ENCODE assay signal across 10 cellular contexts in the genomic region with DNA sequence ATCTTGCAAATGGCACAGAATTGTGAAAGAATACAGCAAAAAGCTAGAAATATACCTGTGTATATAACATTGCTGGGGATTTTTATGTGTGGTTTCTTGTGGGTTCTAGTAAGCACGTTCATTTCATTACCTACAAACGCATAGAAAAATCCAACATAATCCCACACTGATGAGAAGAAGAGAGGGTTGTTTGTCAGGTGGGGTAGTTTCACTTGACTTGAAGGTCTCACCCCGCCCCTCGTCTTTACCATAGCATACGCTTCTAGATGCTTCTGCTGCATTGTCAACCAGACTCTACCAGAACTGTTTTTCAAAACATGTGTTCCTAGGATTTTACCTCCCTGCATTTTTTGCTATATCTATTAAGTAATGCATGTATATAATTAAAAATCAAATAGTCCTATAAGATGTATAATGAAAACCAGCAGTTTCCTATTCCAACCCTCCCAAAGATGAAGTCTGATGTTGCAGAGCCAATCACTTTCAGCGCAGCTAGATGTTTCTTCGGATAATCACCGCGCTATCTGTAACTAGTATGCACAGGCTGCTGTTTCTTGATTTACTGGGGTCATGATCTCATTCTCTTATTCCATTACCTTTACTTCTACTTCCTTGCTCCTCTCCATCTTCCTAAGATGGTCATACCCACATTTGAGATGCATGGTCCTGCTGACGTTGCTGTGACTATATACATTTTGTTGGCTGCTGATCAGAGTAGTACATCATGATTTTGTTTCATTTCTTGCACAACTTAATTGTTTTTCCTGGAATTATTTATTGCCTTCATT.
A peak's percentile ranks its signal among the peaks of the same experiment; 100 is the strongest.
DNase-seq lines count a peak whose midpoint lies in the region; ATAC-seq lines count a peak whose summit lies in the region.
"Had no signal": no experiment of that assay in that cellular context is flagged by ENCODE, and none has a peak within 500 bp of the region (broad histone marks: within the 10 kb centered on the region; RNA-seq: fewer than 3 reads in every experiment).

No MANE protein-coding gene starts in this region.

- ATAC-seq in HG03432 (IDR thresholded peaks at IDR 0.05; ENCODE audit: unreplicated experiment) (peak; percentile 18), GM19035 (IDR thresholded peaks at IDR 0.05; ENCODE audit: unreplicated experiment) (no peak)
- peak; percentile 19 for ATAC-seq in stimulated activated effector memory CD8-positive, alpha-beta T cell treated with anti-CD3 and anti-CD28 coated beads, Interleukin-12 subunit alpha, Interleukin-12 subunit beta, amount 100 ng/mL, for 72 hours
- ATAC-seq: K562 had no signal

- H3K27me3 Mint-ChIP-seq in activated naive CD8-positive, alpha-beta T cell = no peaks in the 10 kb centered on the region

- H3K9me3 Mint-ChIP-seq in activated naive CD8-positive, alpha-beta T cell (ENCODE audit: low read depth) = no peaks in the 10 kb centered on the region
- H3K9me3 Mint-ChIP-seq in stimulated activated effector memory CD8-positive, alpha-beta T cell treated with anti-CD3 and anti-CD28 coated beads, Interleukin-12 subunit alpha, Interleukin-12 subunit beta, amount 100 ng/mL, for 72 hours = no peaks in the 10 kb centered on the region

- DNase-seq in activated CD4-positive, alpha-beta T cell treated with anti-CD3 and anti-CD28 coated beads for 48 hours = peak; percentile 37
- DNase-seq in activated CD4-positive, alpha-beta T cell treated with anti-CD3 and anti-CD28 coated beads, Interleukin-2, amount 50 U/mL, for 1 hour = no peak
- DNase-seq in stimulated activated effector memory CD8-positive, alpha-beta T cell treated with anti-CD3 and anti-CD28 coated beads, Interleukin-12 subunit alpha, Interleukin-12 subunit beta, amount 100 ng/mL, for 72 hours (ENCODE audit: low spot score in 2 of 2) = no peak
- DNase-seq in G401 (ENCODE audit: low spot score) (no peak), NCI-H2196 treated with DMSO at 0.1 percent for 48 hours (lab: John Stamatoyannopoulos, UW; ENCODE audit: unreplicated experiment) (no peak)
- DNase-seq: NCI-H2171 treated with DMSO at 0.1 percent for 48 hours had no signal

- no peaks in the 10 kb centered on the region for H3K36me3 Mint-ChIP-seq in activated naive CD8-positive, alpha-beta T cell
- H3K36me3 Mint-ChIP-seq in stimulated activated effector memory CD8-positive, alpha-beta T cell treated with anti-CD3 and anti-CD28 coated beads, Interleukin-12 subunit alpha, Interleukin-12 subunit beta, amount 100 ng/mL, for 72 hours = peaks cover 38% of the 10 kb centered on the region

- H3K4me1 Mint-ChIP-seq in activated naive CD8-positive, alpha-beta T cell (ENCODE audit: low read depth) = peaks cover 43% of the 10 kb centered on the region
- peaks cover 70% of the 10 kb centered on the region for H3K4me1 Mint-ChIP-seq in stimulated activated effector memory CD8-positive, alpha-beta T cell treated with anti-CD3 and anti-CD28 coated beads, Interleukin-12 subunit alpha, Interleukin-12 subunit beta, amount 100 ng/mL, for 72 hours

- peak overlapping the region; percentile 92 for H3K27ac Mint-ChIP-seq in activated naive CD8-positive, alpha-beta T cell
- peak overlapping the region; percentile 99 for H3K27ac Mint-ChIP-seq in stimulated activated effector memory CD8-positive, alpha-beta T cell treated with anti-CD3 and anti-CD28 coated beads, Interleukin-12 subunit alpha, Interleukin-12 subunit beta, amount 100 ng/mL, for 72 hours

- peak overlapping the region; percentile 65 for H3K4me3 Mint-ChIP-seq in activated naive CD8-positive, alpha-beta T cell
- peak overlapping the region; percentile 93 for H3K4me3 Mint-ChIP-seq in stimulated activated effector memory CD8-positive, alpha-beta T cell treated with anti-CD3 and anti-CD28 coated beads, Interleukin-12 subunit alpha, Interleukin-12 subunit beta, amount 100 ng/mL, for 72 hours

- in situ Hi-C loops in G401 (cut with HindIII; ENCODE audit: low sequenced_read_pairs) = no loop called here
